ENCODE assay signal across 1 cellular context in genomic region chr17:11598274-11599221, GRCh38.
TF ChIP-seq lines count a peak whose summit lies in the region.

A gene with protein sequence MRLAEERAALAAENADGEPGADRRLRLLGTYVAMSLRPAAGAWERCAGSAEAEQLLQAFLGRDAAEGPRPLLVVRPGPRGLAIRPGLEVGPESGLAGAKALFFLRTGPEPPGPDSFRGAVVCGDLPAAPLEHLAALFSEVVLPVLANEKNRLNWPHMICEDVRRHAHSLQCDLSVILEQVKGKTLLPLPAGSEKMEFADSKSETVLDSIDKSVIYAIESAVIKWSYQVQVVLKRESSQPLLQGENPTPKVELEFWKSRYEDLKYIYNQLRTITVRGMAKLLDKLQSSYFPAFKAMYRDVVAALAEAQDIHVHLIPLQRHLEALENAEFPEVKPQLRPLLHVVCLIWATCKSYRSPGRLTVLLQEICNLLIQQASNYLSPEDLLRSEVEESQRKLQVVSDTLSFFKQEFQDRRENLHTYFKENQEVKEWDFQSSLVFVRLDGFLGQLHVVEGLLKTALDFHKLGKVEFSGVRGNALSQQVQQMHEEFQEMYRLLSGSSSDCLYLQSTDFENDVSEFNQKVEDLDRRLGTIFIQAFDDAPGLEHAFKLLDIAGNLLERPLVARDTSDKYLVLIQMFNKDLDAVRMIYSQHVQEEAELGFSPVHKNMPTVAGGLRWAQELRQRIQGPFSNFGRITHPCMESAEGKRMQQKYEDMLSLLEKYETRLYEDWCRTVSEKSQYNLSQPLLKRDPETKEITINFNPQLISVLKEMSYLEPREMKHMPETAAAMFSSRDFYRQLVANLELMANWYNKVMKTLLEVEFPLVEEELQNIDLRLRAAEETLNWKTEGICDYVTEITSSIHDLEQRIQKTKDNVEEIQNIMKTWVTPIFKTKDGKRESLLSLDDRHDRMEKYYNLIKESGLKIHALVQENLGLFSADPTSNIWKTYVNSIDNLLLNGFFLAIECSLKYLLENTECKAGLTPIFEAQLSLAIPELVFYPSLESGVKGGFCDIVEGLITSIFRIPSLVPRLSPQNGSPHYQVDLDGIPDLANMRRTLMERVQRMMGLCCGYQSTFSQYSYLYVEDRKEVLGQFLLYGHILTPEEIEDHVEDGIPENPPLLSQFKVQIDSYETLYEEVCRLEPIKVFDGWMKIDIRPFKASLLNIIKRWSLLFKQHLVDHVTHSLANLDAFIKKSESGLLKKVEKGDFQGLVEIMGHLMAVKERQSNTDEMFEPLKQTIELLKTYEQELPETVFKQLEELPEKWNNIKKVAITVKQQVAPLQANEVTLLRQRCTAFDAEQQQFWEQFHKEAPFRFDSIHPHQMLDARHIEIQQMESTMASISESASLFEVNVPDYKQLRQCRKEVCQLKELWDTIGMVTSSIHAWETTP (N-terminal part only) (plus strand): TSS chr17:11598470. CDS start chr17:11598499, 29 bp downstream.

TF ChIP-seq in HEK293, 187 proteins besides CTCF, POLR2A, EP300 and RAD21 (continued from another document):
- TF ChIP-seq YY2 (tag by site-specific recombination; IDR thresholded peaks at IDR 0.05) (no peak), INSM2 (tag by site-specific recombination; IDR thresholded peaks at IDR 0.05) (no peak), ZNF404 (tag by site-specific recombination; IDR thresholded peaks at IDR 0.05) (no peak), ZNF76 (tag by site-specific recombination; IDR thresholded peaks at IDR 0.05; ENCODE audit: borderline replicate concordance, low read depth) (no peak), ZNF660 (tag by site-specific recombination; IDR thresholded peaks at IDR 0.05) (no peak), ZNF629 (tag by site-specific recombination; IDR thresholded peaks at IDR 0.05) (no peak), ZNF302 (tag by site-specific recombination; IDR thresholded peaks at IDR 0.05; ENCODE audit: low read depth) (no peak), BCL6B (tag by site-specific recombination; IDR thresholded peaks at IDR 0.05) (no peak), ZBTB48 (tag by site-specific recombination; IDR thresholded peaks at IDR 0.05) (no peak), ZBTB6 (tag by site-specific recombination; IDR thresholded peaks at IDR 0.05) (no peak), BCL11A (tag by site-specific recombination; IDR thresholded peaks at IDR 0.05; ENCODE audit: low read depth) (no peak), ZNF792 (tag by site-specific recombination; IDR thresholded peaks at IDR 0.05) (no peak), ZNF677 (tag by site-specific recombination; IDR thresholded peaks at IDR 0.05) (no peak)
- TF ChIP-seq, protein P1, sequence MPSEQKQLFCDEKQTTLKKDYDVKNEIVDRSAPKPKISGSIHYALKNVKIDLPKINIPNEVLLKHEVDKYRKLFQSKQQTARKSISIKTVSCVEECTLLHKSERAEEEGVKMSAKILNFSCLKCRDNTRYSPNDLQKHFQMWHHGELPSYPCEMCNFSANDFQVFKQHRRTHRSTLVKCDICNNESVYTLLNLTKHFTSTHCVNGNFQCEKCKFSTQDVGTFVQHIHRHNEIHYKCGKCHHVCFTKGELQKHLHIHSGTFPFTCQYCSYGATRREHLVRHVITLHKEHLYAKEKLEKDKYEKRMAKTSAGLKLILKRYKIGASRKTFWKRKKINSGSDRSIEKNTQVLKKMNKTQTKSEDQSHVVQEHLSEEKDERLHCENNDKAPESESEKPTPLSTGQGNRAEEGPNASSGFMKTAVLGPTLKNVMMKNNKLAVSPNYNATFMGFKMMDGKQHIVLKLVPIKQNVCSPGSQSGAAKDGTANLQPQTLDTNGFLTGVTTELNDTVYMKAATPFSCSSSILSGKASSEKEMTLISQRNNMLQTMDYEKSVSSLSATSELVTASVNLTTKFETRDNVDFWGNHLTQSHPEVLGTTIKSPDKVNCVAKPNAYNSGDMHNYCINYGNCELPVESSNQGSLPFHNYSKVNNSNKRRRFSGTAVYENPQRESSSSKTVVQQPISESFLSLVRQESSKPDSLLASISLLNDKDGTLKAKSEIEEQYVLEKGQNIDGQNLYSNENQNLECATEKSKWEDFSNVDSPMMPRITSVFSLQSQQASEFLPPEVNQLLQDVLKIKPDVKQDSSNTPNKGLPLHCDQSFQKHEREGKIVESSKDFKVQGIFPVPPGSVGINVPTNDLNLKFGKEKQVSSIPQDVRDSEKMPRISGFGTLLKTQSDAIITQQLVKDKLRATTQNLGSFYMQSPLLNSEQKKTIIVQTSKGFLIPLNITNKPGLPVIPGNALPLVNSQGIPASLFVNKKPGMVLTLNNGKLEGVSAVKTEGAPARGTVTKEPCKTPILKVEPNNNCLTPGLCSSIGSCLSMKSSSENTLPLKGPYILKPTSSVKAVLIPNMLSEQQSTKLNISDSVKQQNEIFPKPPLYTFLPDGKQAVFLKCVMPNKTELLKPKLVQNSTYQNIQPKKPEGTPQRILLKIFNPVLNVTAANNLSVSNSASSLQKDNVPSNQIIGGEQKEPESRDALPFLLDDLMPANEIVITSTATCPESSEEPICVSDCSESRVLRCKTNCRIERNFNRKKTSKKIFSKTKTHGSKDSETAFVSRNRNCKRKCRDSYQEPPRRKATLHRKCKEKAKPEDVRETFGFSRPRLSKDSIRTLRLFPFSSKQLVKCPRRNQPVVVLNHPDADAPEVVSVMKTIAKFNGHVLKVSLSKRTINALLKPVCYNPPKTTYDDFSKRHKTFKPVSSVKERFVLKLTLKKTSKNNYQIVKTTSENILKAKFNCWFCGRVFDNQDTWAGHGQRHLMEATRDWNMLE (tag by site-specific recombination; conservative IDR thresholded peaks at IDR 0.05; ENCODE audit: low read depth) = no peak
TF ChIP-seq in HEK293: peak in this region for 0.
